ENCODE assay signal across 1 cellular context in genomic region chr17:75260679-75261335, GRCh38.
A peak's percentile ranks its signal among the peaks of the same experiment; 100 is the strongest.
TF ChIP-seq lines count a peak whose summit lies in the region.

No MANE protein-coding gene starts in this region.

TF ChIP-seq in K562, 482 proteins besides CTCF, POLR2A, EP300 and RAD21 (continued from another document):
- TF ChIP-seq ZNF740 (CRISPR knock-in tag; IDR thresholded peaks at IDR 0.05) (peak; percentile 49; the same call in 1 of the 2 replicates), ZNF740 (tag; IDR thresholded peaks at IDR 0.05) (no peak; a peak in 1 of 4 replicates), ZBTB11 (CRISPR knock-in tag; IDR thresholded peaks at IDR 0.05) (peak in 1 of 3 experiments; percentile 18; a peak in 1 of 6 replicates), CEBPG (CRISPR knock-in tag; IDR thresholded peaks at IDR 0.05) (no peak), CEBPG (tag; conservative IDR thresholded peaks at IDR 0.05 in 1 of 2, IDR thresholded peaks at IDR 0.05 in 1 of 2) (no peak), GATAD2B (IDR thresholded peaks at IDR 0.05; ENCODE audit: borderline replicate concordance) (no peak), UBTF (IDR thresholded peaks at IDR 0.05; ENCODE audit: borderline replicate concordance in 1 of 2, low read depth in 2 of 2, low read length in 2 of 2) (peak in 1 of 2 experiments; percentile 41; a peak in 1 of 4 replicates), PHF21A (IDR thresholded peaks at IDR 0.05; ENCODE audit: borderline replicate concordance, low read depth) (0 out of 2 replicates have a peak, but pooled peaks have one; percentile 23)
TF ChIP-seq in K562: peak in this region for 16.
